16 cellular contexts compared by ENCODE assay signal in the genomic region with DNA sequence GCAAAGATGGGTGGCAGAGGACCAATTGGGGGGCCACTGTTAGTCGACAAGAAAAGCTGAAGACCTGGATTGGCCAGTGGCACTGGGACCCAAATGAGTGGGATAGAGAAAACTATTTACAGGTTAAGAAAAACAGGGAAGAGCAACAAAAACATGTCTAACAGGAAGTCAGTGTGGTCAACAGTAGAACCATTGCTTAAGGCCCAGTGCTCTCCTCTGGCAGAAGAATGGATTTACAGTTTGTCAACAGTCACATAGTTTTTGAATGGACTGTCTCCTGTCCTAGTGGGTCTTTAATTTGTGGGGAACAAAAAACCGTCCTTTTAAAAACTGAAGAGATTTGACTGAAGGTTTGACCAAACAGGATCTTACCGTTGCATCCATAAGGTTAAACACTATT. TPM values are rescaled to one million over a fixed set of nuclear protein-coding genes. Genes with fewer than 3 reads are reported as not detected.
DNase-seq lines count a peak whose midpoint lies in the region; ATAC-seq and TF ChIP-seq lines count a peak whose summit lies in the region.
"Had no signal": no experiment of that assay in that cellular context is flagged by ENCODE, and none has a peak within 500 bp of the region (broad histone marks: within the 10 kb centered on the region; RNA-seq: fewer than 3 reads in every experiment).

No MANE protein-coding gene starts in this region.

- no peak for ATAC-seq in HG03196 (IDR thresholded peaks at IDR 0.05; ENCODE audit: unreplicated experiment)
- ATAC-seq: esophagus mucosa had no signal

- H3K9ac ChIP-seq in BLaER1 treated with 17β-estradiol and CSF1 and Interleukin-3, amounts not matched to agents 10 nM and 100 nM: peak overlapping the region in 4 of 11 experiments; percentile 22 to 64 (median 63); a peak in 7 of 22 replicates
- H3K9ac ChIP-seq: parathyroid adenoma had no signal

- peaks cover 0 to 12% (median 5%) of the 10 kb centered on the region in 11 experiments; a peak in 10 of 22 replicates for H3K9me3 ChIP-seq in BLaER1 treated with 17β-estradiol and CSF1 and Interleukin-3, amounts not matched to agents 10 nM and 100 nM (replicated peaks in 1 of 11)
- H3K9me3 ChIP-seq: SJSA1 had no signal

- peaks cover 0 to 15% (median 8%) of the 10 kb centered on the region in 11 experiments; a peak in 12 of 22 replicates for H3K36me3 ChIP-seq in BLaER1 treated with 17β-estradiol and CSF1 and Interleukin-3, amounts not matched to agents 10 nM and 100 nM
- H3K36me3 ChIP-seq: brain microvascular endothelial cell had no signal

- H3K4me3 ChIP-seq in BLaER1 treated with 17β-estradiol and CSF1 and Interleukin-3, amounts not matched to agents 10 nM and 100 nM: no peak overlapping the region
- H3K4me3 ChIP-seq in NB4 (ENCODE audit: low read depth, low read length) (no peak overlapping the region), fibroblast of villous mesenchyme (ENCODE audit: low read depth, low read length) (no peak overlapping the region), skin epidermis (no peak overlapping the region)
- H3K4me3 ChIP-seq: SJSA1 had no signal

- TF ChIP-seq CTCF in NB4 (IDR thresholded peaks at IDR 0.05; ENCODE audit: low read depth, low read length): no peak
- no peak for TF ChIP-seq CTCF in fibroblast of villous mesenchyme (IDR thresholded peaks at IDR 0.05; ENCODE audit: insufficient read depth, low read depth, low read length)

- H3K4me2 ChIP-seq in BLaER1 treated with 17β-estradiol and CSF1 and Interleukin-3, amounts not matched to agents 10 nM and 100 nM: peak overlapping the region; percentile 19 to 94 (median 51)

- H3K4me1 ChIP-seq in BLaER1 treated with 17β-estradiol and CSF1 and Interleukin-3, amounts not matched to agents 10 nM and 100 nM: peaks cover 18 to 66% (median 31%) of the 10 kb centered on the region in 10 experiments; a peak in 19 of 20 replicates
- H3K4me1 ChIP-seq: parathyroid adenoma had no signal

- H3K27ac ChIP-seq in BLaER1 treated with 17β-estradiol and CSF1 and Interleukin-3, amounts not matched to agents 10 nM and 100 nM: peak overlapping the region in 9 of 11 experiments; percentile 12 to 89 (median 77); a peak in 17 of 22 replicates
- H3K27ac ChIP-seq in skin epidermis: peak overlapping the region in 19 of 21 experiments; percentile 24 to 91 (median 82)
- H3K27ac ChIP-seq: brain microvascular endothelial cell, parathyroid adenoma, SJSA1 had no signal

- no peaks in the 10 kb centered on the region; a peak in 2 of 22 replicates for H4K20me1 ChIP-seq in BLaER1 treated with 17β-estradiol and CSF1 and Interleukin-3, amounts not matched to agents 10 nM and 100 nM

- DNase-seq in NB4 (ENCODE audit: low read depth): peak; percentile 65
- peak; percentile 55 for DNase-seq in fibroblast of villous mesenchyme (ENCODE audit: low read depth)
- DNase-seq in HCEC 1CT: no peak
- DNase-seq in GF-D8 (lab: John Stamatoyannopoulos, UW): no peak
- DNase-seq in NCI-H1417 treated with DMSO at 0.1 percent for 48 hours (lab: John Stamatoyannopoulos, UW): no peak
- DNase-seq: activated CD4-positive, alpha-beta T cell treated with anti-CD3 and anti-CD28 coated beads for 48 hours; activated naive CD4-positive, alpha-beta T cell treated with anti-CD3 and anti-CD28 coated beads for 36 hours; brain microvascular endothelial cell; NCI-H2029 treated with DMSO at 0.1 percent for 48 hours; T-helper 9 cell had no signal

- no peak for TF ChIP-seq POLR2A in NB4 (IDR thresholded peaks at IDR 0.05; ENCODE audit: extremely low read depth, insufficient read length)

- H3K27me3 ChIP-seq in BLaER1 treated with 17β-estradiol and CSF1 and Interleukin-3, amounts not matched to agents 10 nM and 100 nM: no peaks in the 10 kb centered on the region
- H3K27me3 ChIP-seq: brain microvascular endothelial cell, SJSA1 had no signal

RNA-seq across cellular contexts. Expression of gene WTAP, which starts 12.1 kb away (rescaled TPM):
- total RNA-seq in fibroblast of villous mesenchyme: 89.5 and 159 TPM in 2 replicates

RNA-seq across cellular contexts. Expression of gene SOD2, which starts 22.1 kb away (rescaled TPM):
- total RNA-seq in fibroblast of villous mesenchyme: 200 and 775 TPM in 2 replicates

RNA-seq across cellular contexts. Expression of gene ACAT2, which starts 46.7 kb away (rescaled TPM):
- 115 and 119 TPM in 2 replicates for total RNA-seq in fibroblast of villous mesenchyme

Comparison
In these comparisons a context has a peak if more than half of its experiments do, and no peak if none do; other contexts are left out.
1. DNase-seq: peak in NB4 (single experiment) and fibroblast of villous mesenchyme (single experiment); none in HCEC 1CT (single experiment), GF-D8 (single experiment) and NCI-H1417 treated with DMSO at 0.1 percent for 48 hours (single experiment).